In genomic region chr7:100719523-100720319, GRCh38 we compare ENCODE assay signal across 1 cellular context.
TF ChIP-seq lines count a peak whose summit lies in the region.

No MANE protein-coding gene starts in this region.

TF ChIP-seq in HepG2, 621 proteins besides CTCF, POLR2A, EP300 and RAD21 (continued from another document and continues in another):
- TF ChIP-seq ZNF652 (CRISPR knock-in tag; IDR thresholded peaks at IDR 0.05; ENCODE audit: borderline replicate concordance, low read depth) (no peak), NONO (IDR thresholded peaks at IDR 0.05) (no peak), NONO (CRISPR knock-in tag; conservative IDR thresholded peaks at IDR 0.05) (peak; percentile 62), MXI1 (IDR thresholded peaks at IDR 0.05; ENCODE audit: borderline replicate concordance, low read depth, low read length) (no peak), RFX3 (CRISPR knock-in tag; IDR thresholded peaks at IDR 0.05) (no peak), ZNF451 (CRISPR knock-in tag; IDR thresholded peaks at IDR 0.05) (no peak), ZNF101 (CRISPR knock-in tag; IDR thresholded peaks at IDR 0.05; ENCODE audit: borderline replicate concordance, low read depth) (no peak), TERF1 (CRISPR knock-in tag; IDR thresholded peaks at IDR 0.05) (no peak), ZNF251 (CRISPR knock-in tag; IDR thresholded peaks at IDR 0.05) (no peak), TRIM22 (IDR thresholded peaks at IDR 0.05) (no peak), GABPA (IDR thresholded peaks at IDR 0.05; ENCODE audit: low read depth, low read length) (no peak), GABPA (CRISPR knock-in tag; IDR thresholded peaks at IDR 0.05; ENCODE audit: low read depth) (0 out of 2 replicates have a peak, but pooled peaks have one; percentile 21), FOXO1 (CRISPR knock-in tag; IDR thresholded peaks at IDR 0.05) (peak; percentile 51; the same call in 1 of the 2 replicates), ERF (CRISPR knock-in tag; IDR thresholded peaks at IDR 0.05) (peak; percentile 45; the same call in 1 of the 2 replicates), NR2C2 (CRISPR knock-in tag; IDR thresholded peaks at IDR 0.05; ENCODE audit: borderline replicate concordance) (peak; percentile 37), BRF2 (CRISPR knock-in tag; IDR thresholded peaks at IDR 0.05) (no peak), ZC3H4 (CRISPR knock-in tag; IDR thresholded peaks at IDR 0.05; ENCODE audit: borderline replicate concordance) (no peak), FIP1L1 (IDR thresholded peaks at IDR 0.05; ENCODE audit: borderline replicate concordance, insufficient read depth, low read depth, low read length) (no peak), ZNF703 (CRISPR knock-in tag; IDR thresholded peaks at IDR 0.05; ENCODE audit: borderline replicate concordance) (no peak), ATF7 (IDR thresholded peaks at IDR 0.05) (no peak), ATF7 (CRISPR knock-in tag; IDR thresholded peaks at IDR 0.05) (no peak), POLR2AphosphoS2 (IDR thresholded peaks at IDR 0.05; ENCODE audit: low read depth, low read length) (no peak), HNRNPLL (IDR thresholded peaks at IDR 0.05; ENCODE audit: low read depth, low read length, poor library complexity, severe bottlenecking) (no peak), CERS6 (CRISPR knock-in tag; IDR thresholded peaks at IDR 0.05) (no peak), ZNF580 (CRISPR knock-in tag; IDR thresholded peaks at IDR 0.05; ENCODE audit: borderline replicate concordance, low read depth) (peak; percentile 61; the same call in 1 of the 2 replicates), NFYB (CRISPR knock-in tag; IDR thresholded peaks at IDR 0.05) (no peak), PITX1 (CRISPR knock-in tag; IDR thresholded peaks at IDR 0.05) (peak; percentile 73), YY1 (IDR thresholded peaks at IDR 0.05; ENCODE audit: insufficient read depth, insufficient replicate concordance, low read depth, low read length) (peak; percentile 11), TGIF2 (CRISPR knock-in tag; IDR thresholded peaks at IDR 0.05) (no peak), ZNF512B (CRISPR knock-in tag; IDR thresholded peaks at IDR 0.05; ENCODE audit: borderline replicate concordance) (no peak), HHEX (CRISPR knock-in tag; IDR thresholded peaks at IDR 0.05) (no peak), ZNF317 (CRISPR knock-in tag; IDR thresholded peaks at IDR 0.05) (peak; percentile 55; the same call in 1 of the 2 replicates), ASH2L (IDR thresholded peaks at IDR 0.05; ENCODE audit: insufficient read length, low read depth, low read length) (no peak), ZNF691 (CRISPR knock-in tag; IDR thresholded peaks at IDR 0.05; ENCODE audit: borderline replicate concordance, low read depth) (no peak), ZSCAN22 (CRISPR knock-in tag; IDR thresholded peaks at IDR 0.05) (no peak), GABPB1 (CRISPR knock-in tag; IDR thresholded peaks at IDR 0.05) (peak; percentile 12; the same call in 1 of the 2 replicates), SNAPC2 (CRISPR knock-in tag; IDR thresholded peaks at IDR 0.05) (peak; percentile 69; the same call in 1 of the 2 replicates), ZNF749 (CRISPR knock-in tag; IDR thresholded peaks at IDR 0.05; ENCODE audit: borderline replicate concordance) (0 out of 2 replicates have a peak, but pooled peaks have one; percentile 58), KLF12 (CRISPR knock-in tag; IDR thresholded peaks at IDR 0.05; ENCODE audit: borderline replicate concordance) (peak; percentile 68; the same call in 1 of the 2 replicates), CHD4 (IDR thresholded peaks at IDR 0.05; ENCODE audit: borderline replicate concordance, low read length) (peak; percentile 94; the same call in 1 of the 2 replicates), ZNF782 (CRISPR knock-in tag; IDR thresholded peaks at IDR 0.05; ENCODE audit: borderline replicate concordance) (no peak), ZSCAN20 (CRISPR knock-in tag; IDR thresholded peaks at IDR 0.05; ENCODE audit: borderline replicate concordance) (no peak), TBL1XR1 (IDR thresholded peaks at IDR 0.05; ENCODE audit: borderline replicate concordance, low read length, partially characterized antibody) (no peak), ZBTB7B (CRISPR knock-in tag; IDR thresholded peaks at IDR 0.05) (no peak; the same call in 1 of the 2 replicates), ATF3 (CRISPR knock-in tag; IDR thresholded peaks at IDR 0.05) (no peak), ZMYM2 (CRISPR knock-in tag; IDR thresholded peaks at IDR 0.05) (peak; percentile 92)
- TF ChIP-seq, protein P1, sequence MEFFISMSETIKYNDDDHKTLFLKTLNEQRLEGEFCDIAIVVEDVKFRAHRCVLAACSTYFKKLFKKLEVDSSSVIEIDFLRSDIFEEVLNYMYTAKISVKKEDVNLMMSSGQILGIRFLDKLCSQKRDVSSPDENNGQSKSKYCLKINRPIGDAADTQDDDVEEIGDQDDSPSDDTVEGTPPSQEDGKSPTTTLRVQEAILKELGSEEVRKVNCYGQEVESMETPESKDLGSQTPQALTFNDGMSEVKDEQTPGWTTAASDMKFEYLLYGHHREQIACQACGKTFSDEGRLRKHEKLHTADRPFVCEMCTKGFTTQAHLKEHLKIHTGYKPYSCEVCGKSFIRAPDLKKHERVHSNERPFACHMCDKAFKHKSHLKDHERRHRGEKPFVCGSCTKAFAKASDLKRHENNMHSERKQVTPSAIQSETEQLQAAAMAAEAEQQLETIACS (CRISPR knock-in tag; IDR thresholded peaks at IDR 0.05), result no peak
- TF ChIP-seq, protein P2, sequence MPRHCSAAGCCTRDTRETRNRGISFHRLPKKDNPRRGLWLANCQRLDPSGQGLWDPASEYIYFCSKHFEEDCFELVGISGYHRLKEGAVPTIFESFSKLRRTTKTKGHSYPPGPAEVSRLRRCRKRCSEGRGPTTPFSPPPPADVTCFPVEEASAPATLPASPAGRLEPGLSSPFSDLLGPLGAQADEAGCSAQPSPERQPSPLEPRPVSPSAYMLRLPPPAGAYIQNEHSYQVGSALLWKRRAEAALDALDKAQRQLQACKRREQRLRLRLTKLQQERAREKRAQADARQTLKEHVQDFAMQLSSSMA (CRISPR knock-in tag; IDR thresholded peaks at IDR 0.05), result peak; percentile 69; the same call in 1 of the 2 replicates
- TF ChIP-seq, protein P3, sequence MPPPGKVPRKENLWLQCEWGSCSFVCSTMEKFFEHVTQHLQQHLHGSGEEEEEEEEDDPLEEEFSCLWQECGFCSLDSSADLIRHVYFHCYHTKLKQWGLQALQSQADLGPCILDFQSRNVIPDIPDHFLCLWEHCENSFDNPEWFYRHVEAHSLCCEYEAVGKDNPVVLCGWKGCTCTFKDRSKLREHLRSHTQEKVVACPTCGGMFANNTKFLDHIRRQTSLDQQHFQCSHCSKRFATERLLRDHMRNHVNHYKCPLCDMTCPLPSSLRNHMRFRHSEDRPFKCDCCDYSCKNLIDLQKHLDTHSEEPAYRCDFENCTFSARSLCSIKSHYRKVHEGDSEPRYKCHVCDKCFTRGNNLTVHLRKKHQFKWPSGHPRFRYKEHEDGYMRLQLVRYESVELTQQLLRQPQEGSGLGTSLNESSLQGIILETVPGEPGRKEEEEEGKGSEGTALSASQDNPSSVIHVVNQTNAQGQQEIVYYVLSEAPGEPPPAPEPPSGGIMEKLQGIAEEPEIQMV (CRISPR knock-in tag; IDR thresholded peaks at IDR 0.05; ENCODE audit: low read depth), result no peak
- TF ChIP-seq, protein P4, sequence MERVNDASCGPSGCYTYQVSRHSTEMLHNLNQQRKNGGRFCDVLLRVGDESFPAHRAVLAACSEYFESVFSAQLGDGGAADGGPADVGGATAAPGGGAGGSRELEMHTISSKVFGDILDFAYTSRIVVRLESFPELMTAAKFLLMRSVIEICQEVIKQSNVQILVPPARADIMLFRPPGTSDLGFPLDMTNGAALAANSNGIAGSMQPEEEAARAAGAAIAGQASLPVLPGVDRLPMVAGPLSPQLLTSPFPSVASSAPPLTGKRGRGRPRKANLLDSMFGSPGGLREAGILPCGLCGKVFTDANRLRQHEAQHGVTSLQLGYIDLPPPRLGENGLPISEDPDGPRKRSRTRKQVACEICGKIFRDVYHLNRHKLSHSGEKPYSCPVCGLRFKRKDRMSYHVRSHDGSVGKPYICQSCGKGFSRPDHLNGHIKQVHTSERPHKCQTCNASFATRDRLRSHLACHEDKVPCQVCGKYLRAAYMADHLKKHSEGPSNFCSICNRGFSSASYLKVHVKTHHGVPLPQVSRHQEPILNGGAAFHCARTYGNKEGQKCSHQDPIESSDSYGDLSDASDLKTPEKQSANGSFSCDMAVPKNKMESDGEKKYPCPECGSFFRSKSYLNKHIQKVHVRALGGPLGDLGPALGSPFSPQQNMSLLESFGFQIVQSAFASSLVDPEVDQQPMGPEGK (CRISPR knock-in tag; IDR thresholded peaks at IDR 0.05), result peak; percentile 54
- TF ChIP-seq, protein P5, sequence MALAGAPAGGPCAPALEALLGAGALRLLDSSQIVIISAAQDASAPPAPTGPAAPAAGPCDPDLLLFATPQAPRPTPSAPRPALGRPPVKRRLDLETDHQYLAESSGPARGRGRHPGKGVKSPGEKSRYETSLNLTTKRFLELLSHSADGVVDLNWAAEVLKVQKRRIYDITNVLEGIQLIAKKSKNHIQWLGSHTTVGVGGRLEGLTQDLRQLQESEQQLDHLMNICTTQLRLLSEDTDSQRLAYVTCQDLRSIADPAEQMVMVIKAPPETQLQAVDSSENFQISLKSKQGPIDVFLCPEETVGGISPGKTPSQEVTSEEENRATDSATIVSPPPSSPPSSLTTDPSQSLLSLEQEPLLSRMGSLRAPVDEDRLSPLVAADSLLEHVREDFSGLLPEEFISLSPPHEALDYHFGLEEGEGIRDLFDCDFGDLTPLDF (CRISPR knock-in tag; IDR thresholded peaks at IDR 0.05), result no peak
